In genomic region chr12:117027251-117028086, GRCh38 we compare ENCODE assay signal across 12 cellular contexts.
"Had no signal": no experiment of that assay in that cellular context is flagged by ENCODE, and none has a peak within 500 bp of the region (broad histone marks: within the 10 kb centered on the region; RNA-seq: fewer than 3 reads in every experiment).

No MANE protein-coding gene starts in this region.

- H3K9me3 ChIP-seq: esophagus muscularis mucosa, mucosa of descending colon, neutrophil, upper lobe of left lung had no signal

- H3K27me3 Mint-ChIP-seq: naive thymus-derived CD4-positive, alpha-beta T cell had no signal

- H3K4me3 Mint-ChIP-seq: naive thymus-derived CD4-positive, alpha-beta T cell had no signal

- H3K27me3 ChIP-seq: cardiac muscle cell, esophagus muscularis mucosa, neutrophil, upper lobe of left lung had no signal

- H3K27ac ChIP-seq: cardiac muscle cell, esophagus muscularis mucosa, neutrophil, upper lobe of left lung had no signal

- DNase-seq: activated CD4-positive, alpha-beta T cell treated with anti-CD3 and anti-CD28 coated beads, Interleukin-2, amount 50 U/mL, for 4 hours; activated gamma-delta T cell treated with Interleukin-2 at 50 U/mL for 16 hours; activated T-cell treated with anti-CD3 and anti-CD28 coated beads, Interleukin-2, amount 50 U/mL, for 1 hour; mucosa of descending colon; stimulated activated CD4-positive, alpha-beta T cell treated with anti-CD3 and anti-CD28 coated beads, Interleukin-4, amount 100 ng/mL, for 4 hours; stimulated activated CD8-positive, alpha-beta memory T cell treated with anti-CD3 and anti-CD28 coated beads, Interleukin-4, amount 100 ng/mL, for 48 hours; stimulated activated naive CD8-positive, alpha-beta T cell treated with anti-CD3 and anti-CD28 coated beads, Interleukin-15, Interleukin-2, amounts not matched to agents 100 U/mL and 50 U/mL, for 24 hours had no signal

- ATAC-seq: mucosa of descending colon; naive thymus-derived CD4-positive, alpha-beta T cell; stimulated activated naive CD8-positive, alpha-beta T cell treated with anti-CD3 and anti-CD28 coated beads, Interleukin-15, Interleukin-2, amounts not matched to agents 100 U/mL and 50 U/mL, for 24 hours had no signal

- H3K9me3 Mint-ChIP-seq: naive thymus-derived CD4-positive, alpha-beta T cell had no signal

- H3K4me3 ChIP-seq: cardiac muscle cell, esophagus muscularis mucosa, mucosa of descending colon, upper lobe of left lung had no signal
